Comparison of ENCODE assay signal across 8 cellular contexts in the genomic region with DNA sequence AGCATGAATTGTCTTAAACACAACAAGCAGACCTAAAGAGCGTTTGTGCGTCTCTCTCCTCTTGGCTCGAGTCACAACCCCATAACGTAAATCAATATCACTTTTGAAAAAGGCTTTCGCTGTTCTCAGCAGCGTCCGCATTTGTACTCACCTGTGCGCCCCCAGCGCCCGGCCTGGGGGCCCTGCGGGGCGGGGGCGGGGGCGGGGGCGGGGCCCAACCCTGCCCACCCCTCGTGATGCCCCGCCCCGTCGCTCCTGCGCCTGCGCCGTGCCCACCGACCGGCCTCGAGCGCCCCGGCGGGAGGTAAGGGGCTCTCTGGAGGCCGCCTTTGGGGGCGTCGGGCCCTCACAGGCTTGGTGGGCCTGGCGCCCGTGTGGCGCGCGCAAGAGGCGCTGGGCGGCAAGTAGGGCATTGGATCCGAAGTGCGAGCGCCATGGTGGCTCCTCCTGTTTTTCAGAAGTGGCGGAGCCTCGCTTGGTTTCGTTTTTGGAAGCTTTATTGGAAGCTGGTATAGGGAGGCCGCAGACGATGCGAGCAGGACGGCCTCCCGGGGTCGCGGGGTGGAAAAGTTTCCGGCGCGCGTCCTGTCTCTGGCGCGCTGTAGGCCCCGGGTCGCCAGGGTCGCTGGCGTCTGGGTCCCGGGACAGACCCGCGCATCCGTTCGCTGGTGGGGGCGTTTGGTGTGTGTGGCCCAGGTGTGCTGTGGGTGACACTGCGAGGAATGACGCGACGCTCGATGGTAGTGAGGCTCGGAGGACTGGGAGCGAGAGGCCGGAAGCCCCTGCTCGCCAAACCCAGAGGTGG. TPM values are rescaled to one million over a fixed set of nuclear protein-coding genes. Genes with fewer than 3 reads are reported as not detected.
DNase-seq lines count a peak whose midpoint lies in the region; ATAC-seq and TF ChIP-seq lines count a peak whose summit lies in the region.

A gene (plus strand): TSS at position 252 of the 805 bp plus-strand sequence. CDS start 8,586 bp downstream, outside the sequence.

- TF ChIP-seq CTCF in GM23338 (conservative IDR thresholded peaks at IDR 0.05; ENCODE audit: low read depth in 2 of 2), result no peak
- TF ChIP-seq CTCF in omental fat pad (IDR thresholded peaks at IDR 0.05), result no peak

- peaks cover 29% of the 10 kb centered on the region for H3K4me1 Mint-ChIP-seq in GM23338
- H3K4me1 Mint-ChIP-seq in activated naive CD4-positive, alpha-beta T cell treated with anti-CD3 and anti-CD28 coated beads, Interleukin-2, amount 10 ng/mL, durations not matched to agents 7 days and 5 days, result peaks cover 23% of the 10 kb centered on the region

- H3K27me3 ChIP-seq in GM23338 (ENCODE audit: insufficient read depth), result no peaks in the 10 kb centered on the region

- peaks cover 10% of the 10 kb centered on the region; the same call in 1 of the 2 replicates for H3K79me2 ChIP-seq in GM23338 (replicated peaks; ENCODE audit: insufficient read depth)

- peak within 1 kb of the TSS; percentile 89 for H3K4me2 ChIP-seq in GM23338

- DNase-seq in ELF-1 (ENCODE audit: low read depth, low spot score) (peak; percentile 86), GM23338 (ENCODE audit: low spot score) (peak; percentile 79), LHCN-M2 (ENCODE audit: low read depth) (peak; percentile 70), SK-MEL-5 (ENCODE audit: low read depth, low spot score) (peak; percentile 76), globus pallidus (ENCODE audit: low spot score) (peak; percentile 71), omental fat pad (ENCODE audit: low spot score) (peak; percentile 41)
- peak; percentile 79 for DNase-seq in activated naive CD4-positive, alpha-beta T cell treated with anti-CD3 and anti-CD28 coated beads, Interleukin-2, amount 10 ng/mL, durations not matched to agents 7 days and 5 days

- 0 out of 2 replicates have a peak, but pooled peaks cover 5% of the 10 kb centered on the region for H3K9me2 ChIP-seq in GM23338 (ENCODE audit: insufficient read depth)

- peak within 1 kb of the TSS; percentile 86 for H3K4me3 ChIP-seq in GM23338

- no peaks in the 10 kb centered on the region for H3F3A ChIP-seq in GM23338 (replicated peaks; ENCODE audit: low read depth)

- peak within 1 kb of the TSS; percentile 94 for H2AFZ ChIP-seq in GM23338

- H3K27ac Mint-ChIP-seq in GM23338, result peak within 1 kb of the TSS; percentile 93
- H3K27ac Mint-ChIP-seq in activated naive CD4-positive, alpha-beta T cell treated with anti-CD3 and anti-CD28 coated beads, Interleukin-2, amount 10 ng/mL, durations not matched to agents 7 days and 5 days, result peak within 1 kb of the TSS; percentile 98

- peak within 1 kb of the TSS; percentile 95 for H3K4me3 Mint-ChIP-seq in GM23338
- peak within 1 kb of the TSS; percentile 95 for H3K4me3 Mint-ChIP-seq in activated naive CD4-positive, alpha-beta T cell treated with anti-CD3 and anti-CD28 coated beads, Interleukin-2, amount 10 ng/mL, durations not matched to agents 7 days and 5 days

- CTCF ChIA-PET in activated naive CD4-positive, alpha-beta T cell treated with anti-CD3 and anti-CD28 coated beads, Interleukin-2, amount 10 ng/mL, durations not matched to agents 7 days and 5 days (lab: Charles Lee), result interaction anchor here (0.6 to 2.5 kb wide), 3 partner anchors 81 to 600 kb away, joined by 3 to 16 read pairs (median 9); no protein-coding TSS in a partner anchor

- in situ Hi-C loops in SK-MEL-5 (cut with HindIII; ENCODE audit: low pct_unique_long_range_greater_than_20kb, low sequenced_read_pairs), result no loop called here

- peaks cover 29% of the 10 kb centered on the region for H3K4me1 ChIP-seq in GM23338 (ENCODE audit: insufficient read depth)

- no peaks in the 10 kb centered on the region for H3K9me3 Mint-ChIP-seq in GM23338
- H3K9me3 Mint-ChIP-seq in activated naive CD4-positive, alpha-beta T cell treated with anti-CD3 and anti-CD28 coated beads, Interleukin-2, amount 10 ng/mL, durations not matched to agents 7 days and 5 days, result no peaks in the 10 kb centered on the region

- ATAC-seq in GM23338 (peak; percentile 89), omental fat pad (ENCODE audit: low FRiP score) (peak; percentile 93)

- H3K27ac ChIP-seq in GM23338 (ENCODE audit: low read depth) (peak within 1 kb of the TSS; percentile 55; the same call in 1 of the 2 replicates), temporal lobe (ENCODE audit: low read depth, low read length) (peak within 1 kb of the TSS; percentile 68)

- no peaks in the 10 kb centered on the region for H3K36me3 ChIP-seq in GM23338 (ENCODE audit: insufficient read depth)

- H4K20me1 ChIP-seq in GM23338 (replicated peaks; ENCODE audit: insufficient read depth), result no peaks in the 10 kb centered on the region

- peaks cover 3% of the 10 kb centered on the region for H3K27me3 Mint-ChIP-seq in GM23338 (ENCODE audit: insufficient read depth, low read depth, poor library complexity)
- H3K27me3 Mint-ChIP-seq in activated naive CD4-positive, alpha-beta T cell treated with anti-CD3 and anti-CD28 coated beads, Interleukin-2, amount 10 ng/mL, durations not matched to agents 7 days and 5 days, result peaks cover 20% of the 10 kb centered on the region

- H3K36me3 Mint-ChIP-seq in GM23338 (ENCODE audit: low read depth), result no peaks in the 10 kb centered on the region; the same call in 2 of the 3 replicates
- H3K36me3 Mint-ChIP-seq in activated naive CD4-positive, alpha-beta T cell treated with anti-CD3 and anti-CD28 coated beads, Interleukin-2, amount 10 ng/mL, durations not matched to agents 7 days and 5 days, result peaks cover 7% of the 10 kb centered on the region

TF ChIP-seq in GM23338, 12 proteins besides CTCF, POLR2A, EP300 and RAD21:
- TF ChIP-seq, protein P1, sequence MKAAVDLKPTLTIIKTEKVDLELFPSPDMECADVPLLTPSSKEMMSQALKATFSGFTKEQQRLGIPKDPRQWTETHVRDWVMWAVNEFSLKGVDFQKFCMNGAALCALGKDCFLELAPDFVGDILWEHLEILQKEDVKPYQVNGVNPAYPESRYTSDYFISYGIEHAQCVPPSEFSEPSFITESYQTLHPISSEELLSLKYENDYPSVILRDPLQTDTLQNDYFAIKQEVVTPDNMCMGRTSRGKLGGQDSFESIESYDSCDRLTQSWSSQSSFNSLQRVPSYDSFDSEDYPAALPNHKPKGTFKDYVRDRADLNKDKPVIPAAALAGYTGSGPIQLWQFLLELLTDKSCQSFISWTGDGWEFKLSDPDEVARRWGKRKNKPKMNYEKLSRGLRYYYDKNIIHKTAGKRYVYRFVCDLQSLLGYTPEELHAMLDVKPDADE (IDR thresholded peaks at IDR 0.05), result no peak
- TF ChIP-seq POLR2AphosphoS5 (IDR thresholded peaks at IDR 0.05; ENCODE audit: low read depth), result peak; percentile 91
- no peak for TF ChIP-seq ZNF331 (CRISPR knock-in tag; IDR thresholded peaks at IDR 0.05; ENCODE audit: low read depth)

RNA-seq across cellular contexts. Expression of the gene that starts here (rescaled TPM):
- 16.3 and 24.2 TPM in 2 replicates for total RNA-seq in GM23338 (2014; rRNA removed; shearing (Covaris generic))
- polyA plus RNA-seq in GM23338 (2016; fragmentation: Nextera tagmentation; extraction: Ambion mirVana), result 10.7 and 12.9 TPM in 2 replicates
- total RNA-seq in LHCN-M2 (2014; rRNA removed) (11.3 and 13.4 TPM in 2 replicates), omental fat pad (10 to 100 TPM; 18.1 to 51.1 (median 20.5) TPM), temporal lobe (27.3 TPM)
- 3.3 TPM for polyA plus RNA-seq in LHCN-M2 (2012)
- total RNA-seq in SK-MEL-5 (2014; rRNA removed; shearing (Covaris generic)), result 15.2 and 18.0 TPM in 2 replicates
- 13.5 and 17.3 TPM in 2 replicates for polyA plus RNA-seq in SK-MEL-5 (2015; cell fraction: cytosol; rRNA removed)
- polyA plus RNA-seq in SK-MEL-5 (2015; cell fraction: nucleus; rRNA removed), result 34.3 and 38.6 TPM in 2 replicates

Comparison
In these comparisons a context has a peak if more than half of its experiments do, and no peak if none do; other contexts are left out.
1. Peak in every context shown above with its lines: DNase-seq, ATAC-seq, H3K4me3 ChIP-seq and H3K27ac ChIP-seq.